Comparison of ENCODE assay signal across 7 cellular contexts in the genomic region with DNA sequence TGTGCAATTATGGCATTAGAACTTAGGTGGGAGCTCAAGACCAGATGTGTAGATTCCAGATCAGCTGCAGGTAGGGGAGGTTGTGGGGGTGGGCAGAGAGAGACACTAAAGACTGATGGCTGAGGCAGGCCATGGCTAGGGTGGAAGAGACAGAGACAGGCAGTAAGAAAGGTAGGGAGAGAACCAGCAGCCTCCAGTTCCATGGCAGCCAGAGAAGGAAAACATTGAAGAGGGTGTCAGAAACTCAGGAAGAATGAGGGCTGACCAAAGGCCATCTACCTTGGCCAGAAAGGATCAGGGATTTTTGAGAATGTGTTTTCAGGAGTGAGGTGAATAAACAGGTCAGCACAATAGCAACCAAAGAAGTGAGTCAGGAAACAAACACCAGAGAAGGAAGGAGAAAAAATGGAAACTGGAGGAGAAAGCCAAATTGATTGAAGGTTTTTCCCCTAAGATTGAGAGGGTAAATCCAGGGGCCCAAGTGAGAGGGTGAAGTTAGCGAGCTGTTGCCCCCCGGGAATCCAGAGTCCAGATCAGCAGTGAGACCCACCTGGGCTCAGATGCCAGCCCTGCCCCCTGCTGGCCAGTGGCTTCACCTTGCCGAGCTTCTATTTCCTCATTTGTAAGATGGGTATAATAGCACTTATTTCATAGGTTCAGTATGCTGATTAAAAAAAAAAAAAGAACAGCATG. TPM values are rescaled to one million over a fixed set of nuclear protein-coding genes. Genes with fewer than 3 reads are reported as not detected.
A peak's percentile ranks its signal among the peaks of the same experiment; 100 is the strongest.
DNase-seq lines count a peak whose midpoint lies in the region; ATAC-seq, FAIRE-seq and TF ChIP-seq lines count a peak whose summit lies in the region.

No MANE protein-coding gene starts in this region.

- H3K4me3 ChIP-seq in MM.1S (ENCODE audit: low read length): no peak overlapping the region; the same call in 1 of the 2 replicates
- H3K4me3 ChIP-seq in endodermal cell (ENCODE audit: low read length): no peak overlapping the region
- no peak overlapping the region for H3K4me3 ChIP-seq in uterus

- TF ChIP-seq POLR2A in GM12891 (IDR thresholded peaks at IDR 0.05; ENCODE audit: low read depth, low read length) (no peak), uterus (IDR thresholded peaks at IDR 0.05) (no peak)

- H4K20me1 ChIP-seq in MM.1S (ENCODE audit: insufficient read depth, low read length): no peaks in the 10 kb centered on the region

- peaks cover 77% of the 10 kb centered on the region for H3K79me2 ChIP-seq in MM.1S (ENCODE audit: low read length)

- no peaks in the 10 kb centered on the region for H3K9me2 ChIP-seq in MM.1S (replicated peaks; ENCODE audit: insufficient read depth, low read length)

- H3K4me1 ChIP-seq in MM.1S (ENCODE audit: low read length): peaks cover 77% of the 10 kb centered on the region
- no peaks in the 10 kb centered on the region for H3K4me1 ChIP-seq in endodermal cell (ENCODE audit: control insufficient read depth, insufficient read depth, low read length)
- peaks cover 0 to 9% of the 10 kb centered on the region in 2 donors for H3K4me1 ChIP-seq in uterus

- H3K27ac ChIP-seq in MM.1S (ENCODE audit: low read length) (peak overlapping the region; percentile 96), endodermal cell (ENCODE audit: low read depth, low read length) (no peak overlapping the region), uterus (peak overlapping the region; percentile 46 to 58)

- POLR2A ChIA-PET in activated CD4-positive, alpha-beta T cell treated with anti-CD3 and anti-CD28 coated beads, Interleukin-2, amount 10 ng/mL, durations not matched to agents 7 days and 5 days (lab: Charles Lee): no interaction called here

- H3K36me3 Mint-ChIP-seq in activated CD4-positive, alpha-beta T cell treated with anti-CD3 and anti-CD28 coated beads, Interleukin-2, amount 10 ng/mL, durations not matched to agents 7 days and 5 days (ENCODE audit: low read depth): peaks cover 16% of the 10 kb centered on the region
- peaks cover 11% of the 10 kb centered on the region for H3K36me3 Mint-ChIP-seq in endodermal cell (ENCODE audit: low read depth)
- peaks cover 9% of the 10 kb centered on the region for H3K36me3 Mint-ChIP-seq in neural crest cell (ENCODE audit: low read depth)

- no peak for ATAC-seq in GM19467 (IDR thresholded peaks at IDR 0.05; ENCODE audit: unreplicated experiment)

- no peak for FAIRE-seq in GM12891 (lab: Jason Lieb, UNC)

- no peaks in the 10 kb centered on the region for H3K9me3 Mint-ChIP-seq in activated CD4-positive, alpha-beta T cell treated with anti-CD3 and anti-CD28 coated beads, Interleukin-2, amount 10 ng/mL, durations not matched to agents 7 days and 5 days
- H3K9me3 Mint-ChIP-seq in endodermal cell (no peaks in the 10 kb centered on the region), neural crest cell (no peaks in the 10 kb centered on the region)

- peaks cover 47% of the 10 kb centered on the region for H3F3A ChIP-seq in MM.1S (ENCODE audit: insufficient read depth, low read length)

- TF ChIP-seq CTCF in MM.1S (IDR thresholded peaks at IDR 0.05; ENCODE audit: low read length) (peak; percentile 82), endodermal cell (conservative IDR thresholded peaks at IDR 0.05) (peak; percentile 97), neural crest cell (conservative IDR thresholded peaks at IDR 0.05) (peak; percentile 72), uterus (IDR thresholded peaks at IDR 0.05) (peak; percentile 39 to 65 (median 56))

- H3K4me3 Mint-ChIP-seq in activated CD4-positive, alpha-beta T cell treated with anti-CD3 and anti-CD28 coated beads, Interleukin-2, amount 10 ng/mL, durations not matched to agents 7 days and 5 days: no peak overlapping the region
- no peak overlapping the region for H3K4me3 Mint-ChIP-seq in endodermal cell
- no peak overlapping the region for H3K4me3 Mint-ChIP-seq in neural crest cell

- H3K27me3 ChIP-seq in MM.1S (replicated peaks; ENCODE audit: insufficient read depth, low read length) (no peaks in the 10 kb centered on the region), endodermal cell (ENCODE audit: control insufficient read depth, insufficient read depth, low read length, poor library complexity, severe bottlenecking) (no peaks in the 10 kb centered on the region), uterus (no peaks in the 10 kb centered on the region)

- H2AFZ ChIP-seq in MM.1S (ENCODE audit: low read length): no peak overlapping the region

- H3K9ac ChIP-seq in MM.1S (ENCODE audit: low read length) (peak overlapping the region; percentile 65), endodermal cell (ENCODE audit: extremely low read depth, low read length, poor library complexity, severe bottlenecking) (no peak overlapping the region)

- no peaks in the 10 kb centered on the region for H3K27me3 Mint-ChIP-seq in activated CD4-positive, alpha-beta T cell treated with anti-CD3 and anti-CD28 coated beads, Interleukin-2, amount 10 ng/mL, durations not matched to agents 7 days and 5 days
- H3K27me3 Mint-ChIP-seq in endodermal cell (ENCODE audit: insufficient read depth) (no peaks in the 10 kb centered on the region), neural crest cell (ENCODE audit: low read depth) (no peaks in the 10 kb centered on the region)

- H3K4me2 ChIP-seq in MM.1S (ENCODE audit: low read depth, low read length): peak overlapping the region; percentile 51; the same call in 1 of the 2 replicates

- H3K27ac Mint-ChIP-seq in activated CD4-positive, alpha-beta T cell treated with anti-CD3 and anti-CD28 coated beads, Interleukin-2, amount 10 ng/mL, durations not matched to agents 7 days and 5 days: no peak overlapping the region
- H3K27ac Mint-ChIP-seq in endodermal cell (no peak overlapping the region), neural crest cell (ENCODE audit: unreplicated experiment) (no peak overlapping the region)

- DNase-seq in GM12891 (ENCODE audit: insufficient read length, low spot score): peak; percentile 30
- peak; percentile 64 for DNase-seq in MM.1S
- peak; percentile 51 for DNase-seq in activated CD4-positive, alpha-beta T cell treated with anti-CD3 and anti-CD28 coated beads, Interleukin-2, amount 10 ng/mL, durations not matched to agents 7 days and 5 days
- DNase-seq in endodermal cell: peak; percentile 91
- DNase-seq in neural crest cell (ENCODE audit: low read depth, low spot score): peak; percentile 9
- DNase-seq in uterus: peak; percentile 50 to 52

- peaks cover 16% of the 10 kb centered on the region for H3K4me1 Mint-ChIP-seq in activated CD4-positive, alpha-beta T cell treated with anti-CD3 and anti-CD28 coated beads, Interleukin-2, amount 10 ng/mL, durations not matched to agents 7 days and 5 days
- H3K4me1 Mint-ChIP-seq in endodermal cell: no peaks in the 10 kb centered on the region
- H3K4me1 Mint-ChIP-seq in neural crest cell: peaks cover 19% of the 10 kb centered on the region

- H3K36me3 ChIP-seq in MM.1S (replicated peaks; ENCODE audit: insufficient read depth, low read length) (peaks cover 6% of the 10 kb centered on the region), endodermal cell (ENCODE audit: control insufficient read depth, insufficient read depth, low read length) (peaks cover 11% of the 10 kb centered on the region), uterus (no peaks in the 10 kb centered on the region)

- 60 to 83% methylated on average over 2 to 3 of the region's 3 CpGs for WGBS in endodermal cell (ENCODE audit: insufficient coverage in 1 of 2, insufficient read length in 1 of 2), 2 experiments

- CTCF ChIA-PET in activated CD4-positive, alpha-beta T cell treated with anti-CD3 and anti-CD28 coated beads, Interleukin-2, amount 10 ng/mL, durations not matched to agents 7 days and 5 days (lab: Charles Lee): interaction anchor here (0.6 to 3.0 kb wide), 14 partner anchors 8 to 113 kb away, joined by 3 to 17 read pairs (median 3); no protein-coding TSS in a partner anchor

- H3K9me3 ChIP-seq in MM.1S (replicated peaks; ENCODE audit: insufficient read depth, low read length) (no peaks in the 10 kb centered on the region), endodermal cell (ENCODE audit: control insufficient read depth, low read length) (no peaks in the 10 kb centered on the region), uterus (no peaks in the 10 kb centered on the region)

- intact Hi-C loops in uterus (cut with DNase I; ENCODE audit: low total_unique reads): no loop called here

TF ChIP-seq in GM12891, 5 proteins besides CTCF, POLR2A, EP300 and RAD21:
- TF ChIP-seq POU2F2 (IDR thresholded peaks at IDR 0.05; ENCODE audit: low read depth, low read length) (no peak), PAX5 (IDR thresholded peaks at IDR 0.05; ENCODE audit: insufficient read depth, low read length, severe bottlenecking) (no peak), POLR2AphosphoS5 (IDR thresholded peaks at IDR 0.05; ENCODE audit: low read depth, low read length) (no peak), SPI1 (IDR thresholded peaks at IDR 0.05; ENCODE audit: low read depth, low read length) (no peak), TAF1 (IDR thresholded peaks at IDR 0.05; ENCODE audit: low read depth, low read length) (no peak)

RNA-seq across cellular contexts. Expression of gene ABHD2, which starts 41.0 kb away (rescaled TPM):
- 5.7 TPM for polyA plus RNA-seq in GM12891 (2012; ENCODE audit: low read depth, missing spikeins)
- total RNA-seq in activated CD4-positive, alpha-beta T cell treated with anti-CD3 and anti-CD28 coated beads, Interleukin-2, amount 10 ng/mL, durations not matched to agents 7 days and 5 days: 10 to 100 TPM; 79.7 to 89.0 TPM
- total RNA-seq in endodermal cell (10 to 100 TPM; 24.1 to 26.0 TPM), neural crest cell (31.0 and 33.3 TPM in 2 replicates), uterus (100 to 1,000 TPM in 1 of 4 donors, 10 to 100 TPM in 3; 27.4 to 117 (median 54.2) TPM)
- 18.6 TPM for polyA plus RNA-seq in endodermal cell (2013, experiment 1 of 2)
- 18.1 TPM for polyA plus RNA-seq in endodermal cell (2013, experiment 2 of 2)

Comparison
In these comparisons a context has a peak if more than half of its experiments do, and no peak if none do; other contexts are left out.
1. DNase-seq: peak in every context shown above with its lines; median percentile 91 in endodermal cell; 64 in MM.1S; 51 in activated CD4-positive, alpha-beta T cell treated with anti-CD3 and anti-CD28 coated beads, Interleukin-2, amount 10 ng/mL, durations not matched to agents 7 days and 5 days; 51 in uterus; 30 in GM12891; 9 in neural crest cell.